Comparison of ENCODE assay signal across 2 cellular contexts in genomic region chr5:134019636-134020035, GRCh38.
TF ChIP-seq lines count a peak whose summit lies in the region.

No MANE protein-coding gene starts in this region.

TF ChIP-seq in WTC11, 78 proteins besides CTCF, POLR2A, EP300 and RAD21 (continued from another document):
- TF ChIP-seq TEAD4 (CRISPR knock-in tag; IDR thresholded peaks at IDR 0.05) (no peak), FOXP1 (CRISPR knock-in tag; IDR thresholded peaks at IDR 0.05; ENCODE audit: borderline replicate concordance) (no peak), USF1 (CRISPR knock-in tag; IDR thresholded peaks at IDR 0.05) (no peak), ZNF138 (CRISPR knock-in tag; conservative IDR thresholded peaks at IDR 0.05) (no peak), GRHL2 (CRISPR knock-in tag; IDR thresholded peaks at IDR 0.05; ENCODE audit: insufficient replicate concordance, severe bottlenecking) (no peak), JUN (CRISPR knock-in tag; IDR thresholded peaks at IDR 0.05) (no peak), NFATC4 (CRISPR knock-in tag; IDR thresholded peaks at IDR 0.05) (no peak), SMAD3 (CRISPR knock-in tag; IDR thresholded peaks at IDR 0.05; ENCODE audit: borderline replicate concordance) (no peak), GTF2I (CRISPR knock-in tag; conservative IDR thresholded peaks at IDR 0.05) (no peak), IRF1 (CRISPR knock-in tag; IDR thresholded peaks at IDR 0.05) (no peak), ZNF425 (CRISPR knock-in tag; conservative IDR thresholded peaks at IDR 0.05) (no peak), MYBL2 (CRISPR knock-in tag; IDR thresholded peaks at IDR 0.05) (no peak), ZNF671 (CRISPR knock-in tag; IDR thresholded peaks at IDR 0.05) (no peak), ETV6 (CRISPR knock-in tag; IDR thresholded peaks at IDR 0.05) (no peak)
- TF ChIP-seq, protein P1, sequence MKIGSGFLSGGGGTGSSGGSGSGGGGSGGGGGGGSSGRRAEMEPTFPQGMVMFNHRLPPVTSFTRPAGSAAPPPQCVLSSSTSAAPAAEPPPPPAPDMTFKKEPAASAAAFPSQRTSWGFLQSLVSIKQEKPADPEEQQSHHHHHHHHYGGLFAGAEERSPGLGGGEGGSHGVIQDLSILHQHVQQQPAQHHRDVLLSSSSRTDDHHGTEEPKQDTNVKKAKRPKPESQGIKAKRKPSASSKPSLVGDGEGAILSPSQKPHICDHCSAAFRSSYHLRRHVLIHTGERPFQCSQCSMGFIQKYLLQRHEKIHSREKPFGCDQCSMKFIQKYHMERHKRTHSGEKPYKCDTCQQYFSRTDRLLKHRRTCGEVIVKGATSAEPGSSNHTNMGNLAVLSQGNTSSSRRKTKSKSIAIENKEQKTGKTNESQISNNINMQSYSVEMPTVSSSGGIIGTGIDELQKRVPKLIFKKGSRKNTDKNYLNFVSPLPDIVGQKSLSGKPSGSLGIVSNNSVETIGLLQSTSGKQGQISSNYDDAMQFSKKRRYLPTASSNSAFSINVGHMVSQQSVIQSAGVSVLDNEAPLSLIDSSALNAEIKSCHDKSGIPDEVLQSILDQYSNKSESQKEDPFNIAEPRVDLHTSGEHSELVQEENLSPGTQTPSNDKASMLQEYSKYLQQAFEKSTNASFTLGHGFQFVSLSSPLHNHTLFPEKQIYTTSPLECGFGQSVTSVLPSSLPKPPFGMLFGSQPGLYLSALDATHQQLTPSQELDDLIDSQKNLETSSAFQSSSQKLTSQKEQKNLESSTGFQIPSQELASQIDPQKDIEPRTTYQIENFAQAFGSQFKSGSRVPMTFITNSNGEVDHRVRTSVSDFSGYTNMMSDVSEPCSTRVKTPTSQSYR (CRISPR knock-in tag; IDR thresholded peaks at IDR 0.05): no peak
TF ChIP-seq in WTC11: peak in this region for 0.

TF ChIP-seq in liver, 16 proteins besides CTCF, POLR2A, EP300 and RAD21 (continued from another document):
- no peak for TF ChIP-seq ZBTB33 (IDR thresholded peaks at IDR 0.05)
- no peak for TF ChIP-seq NR2F2 (IDR thresholded peaks at IDR 0.05)
- no peak for TF ChIP-seq FOXA2 (IDR thresholded peaks at IDR 0.05)
- TF ChIP-seq JUND (IDR thresholded peaks at IDR 0.05): no peak
- TF ChIP-seq GABPA (IDR thresholded peaks at IDR 0.05 in 1 of 2, conservative IDR thresholded peaks at IDR 0.05 in 1 of 2): no peak
- no peak for TF ChIP-seq FOXA1 (IDR thresholded peaks at IDR 0.05)
- TF ChIP-seq ATF3 (IDR thresholded peaks at IDR 0.05): no peak
- no peak for TF ChIP-seq SP1 (IDR thresholded peaks at IDR 0.05)
- no peak for TF ChIP-seq TAF1 (conservative IDR thresholded peaks at IDR 0.05)
- no peak for TF ChIP-seq EGR1 (IDR thresholded peaks at IDR 0.05; ENCODE audit: low read depth in 2 of 2)
- no peak for TF ChIP-seq YY1 (IDR thresholded peaks at IDR 0.05)
- TF ChIP-seq, protein P2, sequence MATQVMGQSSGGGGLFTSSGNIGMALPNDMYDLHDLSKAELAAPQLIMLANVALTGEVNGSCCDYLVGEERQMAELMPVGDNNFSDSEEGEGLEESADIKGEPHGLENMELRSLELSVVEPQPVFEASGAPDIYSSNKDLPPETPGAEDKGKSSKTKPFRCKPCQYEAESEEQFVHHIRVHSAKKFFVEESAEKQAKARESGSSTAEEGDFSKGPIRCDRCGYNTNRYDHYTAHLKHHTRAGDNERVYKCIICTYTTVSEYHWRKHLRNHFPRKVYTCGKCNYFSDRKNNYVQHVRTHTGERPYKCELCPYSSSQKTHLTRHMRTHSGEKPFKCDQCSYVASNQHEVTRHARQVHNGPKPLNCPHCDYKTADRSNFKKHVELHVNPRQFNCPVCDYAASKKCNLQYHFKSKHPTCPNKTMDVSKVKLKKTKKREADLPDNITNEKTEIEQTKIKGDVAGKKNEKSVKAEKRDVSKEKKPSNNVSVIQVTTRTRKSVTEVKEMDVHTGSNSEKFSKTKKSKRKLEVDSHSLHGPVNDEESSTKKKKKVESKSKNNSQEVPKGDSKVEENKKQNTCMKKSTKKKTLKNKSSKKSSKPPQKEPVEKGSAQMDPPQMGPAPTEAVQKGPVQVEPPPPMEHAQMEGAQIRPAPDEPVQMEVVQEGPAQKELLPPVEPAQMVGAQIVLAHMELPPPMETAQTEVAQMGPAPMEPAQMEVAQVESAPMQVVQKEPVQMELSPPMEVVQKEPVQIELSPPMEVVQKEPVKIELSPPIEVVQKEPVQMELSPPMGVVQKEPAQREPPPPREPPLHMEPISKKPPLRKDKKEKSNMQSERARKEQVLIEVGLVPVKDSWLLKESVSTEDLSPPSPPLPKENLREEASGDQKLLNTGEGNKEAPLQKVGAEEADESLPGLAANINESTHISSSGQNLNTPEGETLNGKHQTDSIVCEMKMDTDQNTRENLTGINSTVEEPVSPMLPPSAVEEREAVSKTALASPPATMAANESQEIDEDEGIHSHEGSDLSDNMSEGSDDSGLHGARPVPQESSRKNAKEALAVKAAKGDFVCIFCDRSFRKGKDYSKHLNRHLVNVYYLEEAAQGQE (IDR thresholded peaks at IDR 0.05): no peak
